In the genomic region with DNA sequence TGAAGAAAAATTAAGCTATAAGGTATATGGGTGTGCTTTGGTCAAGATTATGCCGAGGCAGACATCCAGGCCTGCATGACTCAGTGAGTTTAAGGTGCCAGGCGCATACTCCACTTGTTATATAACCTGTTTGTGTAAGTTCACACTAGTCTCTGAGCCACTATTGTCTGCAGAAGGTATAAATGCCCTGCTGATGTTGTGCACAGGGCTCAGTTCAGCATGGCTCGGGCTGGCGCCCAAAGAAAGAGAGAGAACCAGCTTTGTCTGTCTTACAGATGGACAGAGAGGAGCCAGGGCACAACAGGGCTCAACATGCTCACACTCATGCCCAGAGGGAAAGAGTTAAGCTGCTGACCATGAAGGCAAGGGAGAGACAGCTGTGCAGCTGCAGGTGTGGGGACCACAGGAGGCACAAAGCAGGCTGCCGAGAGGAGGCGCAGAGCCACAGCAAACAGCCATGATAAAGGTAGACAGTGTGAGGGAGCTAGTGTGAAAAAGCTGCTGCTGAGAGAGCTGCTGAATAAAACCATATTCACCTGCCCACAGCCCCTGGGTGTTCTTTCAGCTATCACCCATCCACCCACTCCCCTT, we compare ENCODE assay signal across 32 cellular contexts. TPM values are rescaled to one million over a fixed set of nuclear protein-coding genes. Genes with fewer than 3 reads are reported as not detected.
DNase-seq lines count a peak whose midpoint lies in the region; ATAC-seq and TF ChIP-seq lines count a peak whose summit lies in the region.
"Had no signal": no experiment of that assay in that cellular context is flagged by ENCODE, and none has a peak within 500 bp of the region (broad histone marks: within the 10 kb centered on the region; RNA-seq: fewer than 3 reads in every experiment).

No MANE protein-coding gene starts in this region.

- H3K4me3 ChIP-seq in smooth muscle cell: no peak overlapping the region
- H3K4me3 ChIP-seq: adrenal gland, esophagus squamous epithelium, heart left ventricle had no signal

- 92% methylated on average over 6 of the region's 6 CpGs for WGBS in smooth muscle cell (ENCODE audit: low lambda C conversion rate)

- H3K36me3 ChIP-seq in smooth muscle cell (ENCODE audit: low read depth): no peaks in the 10 kb centered on the region
- H3K36me3 ChIP-seq: adrenal gland, esophagus squamous epithelium, heart left ventricle had no signal

- peaks cover 41% of the 10 kb centered on the region for H3K79me2 ChIP-seq in smooth muscle cell (ENCODE audit: low read depth)

- intact Hi-C loops in posterior vena cava (cut with DNase I): no loop called here

- no peak for TF ChIP-seq CTCF in smooth muscle cell (IDR thresholded peaks at IDR 0.05; ENCODE audit: borderline replicate concordance, insufficient read depth, poor library complexity, severe bottlenecking)

- no peak overlapping the region for H3K4me2 ChIP-seq in smooth muscle cell

- H4K20me1 ChIP-seq in smooth muscle cell (ENCODE audit: low read depth): peaks cover 4% of the 10 kb centered on the region

- H2AFZ ChIP-seq in smooth muscle cell (ENCODE audit: low read depth): no peak overlapping the region

- H3F3A ChIP-seq in smooth muscle cell (ENCODE audit: low read depth): no peaks in the 10 kb centered on the region

- no peaks in the 10 kb centered on the region for H3K9me3 ChIP-seq in smooth muscle cell (replicated peaks; ENCODE audit: low read depth)
- H3K9me3 ChIP-seq: adrenal gland, esophagus squamous epithelium, heart left ventricle had no signal

- no peak overlapping the region for H3K9ac ChIP-seq in smooth muscle cell (ENCODE audit: low read depth)

- H3K4me1 ChIP-seq in smooth muscle cell (ENCODE audit: low read depth): no peaks in the 10 kb centered on the region
- H3K4me1 ChIP-seq: adrenal gland, heart left ventricle had no signal

- peak; percentile 44 for DNase-seq in NCI-H748 (lab: John Stamatoyannopoulos, UW; ENCODE audit: unreplicated experiment)
- no peak for DNase-seq in NCI-H748 treated with DMSO at 0.1 percent for 48 hours (lab: John Stamatoyannopoulos, UW)
- peak; percentile 16 for DNase-seq in NCI-H2196 treated with DMSO at 0.1 percent for 48 hours (lab: John Stamatoyannopoulos, UW; ENCODE audit: unreplicated experiment)
- DNase-seq in ecto neural progenitor cell (ENCODE audit: low spot score): peak; percentile 49
- peak; percentile 56 for DNase-seq in posterior vena cava (ENCODE audit: low spot score)
- no peak for DNase-seq in smooth muscle cell (lab: John Stamatoyannopoulos, UW; ENCODE audit: unreplicated experiment)
- DNase-seq in NCI-H2029 treated with DMSO at 0.1 percent for 48 hours (lab: John Stamatoyannopoulos, UW): no peak
- DNase-seq: 8988T; activated CD4-positive, alpha-beta T cell treated with anti-CD3 and anti-CD28 coated beads for 36 hours; activated CD8-positive, alpha-beta T cell treated with anti-CD3 and anti-CD28 coated beads for 36 hours; activated naive CD4-positive, alpha-beta T cell treated with anti-CD3 and anti-CD28 coated beads, Interleukin-2, amount 10 ng/mL, durations not matched to agents 7 days and 5 days; adrenal gland; DMS79; esophagus squamous epithelium; foreskin keratinocyte; GDM1; heart left ventricle; IMR-90; MV-4-11; NCI-H187; NCI-H2227 treated with DMSO at 0.1 percent for 48 hours; NCI-H774; PC-3; stimulated activated CD4-positive, alpha-beta T cell treated with anti-CD3 and anti-CD28 coated beads, Interleukin-15, amount 100 ng/mL, for 24 hours; SW 1271; trophoblast cell had no signal

- H3K27me3 ChIP-seq in smooth muscle cell (ENCODE audit: low read depth): no peaks in the 10 kb centered on the region
- H3K27me3 ChIP-seq: adrenal gland, esophagus squamous epithelium, foreskin keratinocyte, heart left ventricle had no signal

- H3K27ac ChIP-seq in smooth muscle cell (ENCODE audit: low read depth): no peak overlapping the region
- H3K27ac ChIP-seq: adrenal gland, C4-2B, esophagus squamous epithelium, foreskin keratinocyte, heart left ventricle had no signal

- no peak for ATAC-seq in HG03175 (IDR thresholded peaks at IDR 0.05; ENCODE audit: unreplicated experiment)
- ATAC-seq: activated CD4-positive, alpha-beta T cell treated with anti-CD3 and anti-CD28 coated beads for 36 hours; activated CD8-positive, alpha-beta T cell treated with anti-CD3 and anti-CD28 coated beads for 36 hours; activated T-helper 17 cell treated with anti-CD3 and anti-CD28 coated beads, Interleukin-2, amount 50 U/mL, for 72 hours; foreskin keratinocyte; heart left ventricle; PC-3; stimulated activated effector memory CD8-positive, alpha-beta T cell treated with anti-CD3 and anti-CD28 coated beads, Interleukin-12 subunit alpha, Interleukin-12 subunit beta, amount 100 ng/mL, for 72 hours had no signal

RNA-seq across cellular contexts. Expression of a gene that starts 52.5 kb away (rescaled TPM):
- total RNA-seq in posterior vena cava (not detected), smooth muscle cell (11.2 and 15.9 TPM in 2 replicates)
- polyA plus RNA-seq in smooth muscle cell: 7.6 and 9.6 TPM in 2 replicates
- total RNA-seq: activated CD4-positive, alpha-beta T cell treated with anti-CD3 and anti-CD28 coated beads for 36 hours; activated CD8-positive, alpha-beta T cell treated with anti-CD3 and anti-CD28 coated beads for 36 hours; activated T-helper 17 cell treated with anti-CD3 and anti-CD28 coated beads, Interleukin-2, amount 50 U/mL, for 72 hours; esophagus squamous epithelium; foreskin keratinocyte; heart left ventricle; IMR-90; liver; pulmonary artery endothelial cell had no signal
- polyA plus RNA-seq: foreskin keratinocyte, IMR-90, liver had no signal

Comparison
In these comparisons a context has a peak if more than half of its experiments do, and no peak if none do; other contexts are left out.
1. DNase-seq: peak in NCI-H748 (single experiment), NCI-H2196 treated with DMSO at 0.1 percent for 48 hours (single experiment), ecto neural progenitor cell (single experiment) and posterior vena cava (single experiment); none in NCI-H748 treated with DMSO at 0.1 percent for 48 hours (single experiment), smooth muscle cell (single experiment) and NCI-H2029 treated with DMSO at 0.1 percent for 48 hours (single experiment).
2. RNA of a gene that starts 52.5 kb away (total RNA-seq): 11.2 to 15.9 TPM in smooth muscle cell; not detected in posterior vena cava; every median in the first group is over 10 times any median in the second.